8 cellular contexts compared by ENCODE assay signal in genomic region chr19:1651061-1651547, GRCh38. TPM values are rescaled to one million over a fixed set of nuclear protein-coding genes. Genes with fewer than 3 reads are reported as not detected.
DNase-seq lines count a peak whose midpoint lies in the region; ATAC-seq, FAIRE-seq and TF ChIP-seq lines count a peak whose summit lies in the region.

No MANE protein-coding gene starts in this region.

- dilution Hi-C loops in keratinocyte (cut with MboI; ENCODE audit: extremely low pct_ligation_motif_present, low sequenced_read_pairs): no loop called here

- no peaks in the 10 kb centered on the region for H3K9me3 ChIP-seq in keratinocyte (ENCODE audit: control insufficient read depth, low read depth, low read length)

- no peak for FAIRE-seq in keratinocyte (lab: Jason Lieb, UNC)

- H3K36me3 Mint-ChIP-seq in activated naive CD8-positive, alpha-beta T cell treated with anti-CD3 and anti-CD28 coated beads for 36 hours: peaks cover 8% of the 10 kb centered on the region

- peaks cover 4% of the 10 kb centered on the region for H3K4me1 ChIP-seq in keratinocyte (ENCODE audit: control insufficient read depth, extremely low read depth, insufficient read depth, low read length)

- peaks cover 34% of the 10 kb centered on the region for H3K79me2 ChIP-seq in keratinocyte (ENCODE audit: control insufficient read depth, insufficient read depth, low read length)

- H3K4me1 Mint-ChIP-seq in activated naive CD8-positive, alpha-beta T cell treated with anti-CD3 and anti-CD28 coated beads for 36 hours: peaks cover 23% of the 10 kb centered on the region

- H2AFZ ChIP-seq in keratinocyte (ENCODE audit: control insufficient read depth, low read length): no peak overlapping the region

- H3K27ac Mint-ChIP-seq in activated naive CD8-positive, alpha-beta T cell treated with anti-CD3 and anti-CD28 coated beads for 36 hours: peak overlapping the region; percentile 95

- intact Hi-C loops in posterior vena cava (cut with DNase I): loop anchor here in 1 of 2 donors (10.0 kb wide), 1 partner anchor 106 kb away; no protein-coding TSS in a partner anchor

- H3K9ac ChIP-seq in keratinocyte (ENCODE audit: control insufficient read depth, extremely low read depth, insufficient read depth, low read length): peak overlapping the region; percentile 76

- peak; percentile 63 for DNase-seq in RPMI8226
- peak; percentile 82 for DNase-seq in activated naive CD8-positive, alpha-beta T cell treated with anti-CD3 and anti-CD28 coated beads for 36 hours
- DNase-seq in keratinocyte (ENCODE audit: low read depth, low spot score): no peak
- DNase-seq in stimulated activated CD4-positive, alpha-beta T cell treated with anti-CD3 and anti-CD28 coated beads, TNF-alpha, amount 100 ng/mL, for 4 hours (ENCODE audit: low read depth in 3 of 3): peak; percentile 46 to 50 (median 50)
- DNase-seq in posterior vena cava (ENCODE audit: low spot score): no peak
- no peak for DNase-seq in NCI-H1436 treated with DMSO at 0.1 percent for 48 hours (lab: John Stamatoyannopoulos, UW)

- no peaks in the 10 kb centered on the region for H3K27me3 Mint-ChIP-seq in activated naive CD8-positive, alpha-beta T cell treated with anti-CD3 and anti-CD28 coated beads for 36 hours

- H3K36me3 ChIP-seq in keratinocyte (ENCODE audit: control insufficient read depth in 2 of 2, extremely low read depth in 1 of 2, insufficient read depth in 2 of 2, low read length in 2 of 2): peaks cover 12 to 18% of the 10 kb centered on the region in 2 experiments

- H3K9me3 Mint-ChIP-seq in activated naive CD8-positive, alpha-beta T cell treated with anti-CD3 and anti-CD28 coated beads for 36 hours: no peaks in the 10 kb centered on the region

- H3K27ac ChIP-seq in keratinocyte (ENCODE audit: control insufficient read depth, insufficient read depth, low read length): peak overlapping the region; percentile 43

- peak overlapping the region; percentile 79 for H3K4me2 ChIP-seq in keratinocyte (ENCODE audit: control insufficient read depth, extremely low read depth, insufficient read depth, low read depth, low read length)

- H3K4me3 Mint-ChIP-seq in activated naive CD8-positive, alpha-beta T cell treated with anti-CD3 and anti-CD28 coated beads for 36 hours: peak overlapping the region; percentile 88

- TF ChIP-seq CTCF in GM12875 (IDR thresholded peaks at IDR 0.05; ENCODE audit: borderline replicate concordance, insufficient read depth, low read depth, low read length) (no peak), keratinocyte (optimal IDR thresholded peaks at IDR 0.05 in 1 of 3, IDR thresholded peaks at IDR 0.05 in 1 of 3, conservative IDR thresholded peaks at IDR 0.05 in 1 of 3; ENCODE audit: extremely low read depth in 1 of 3, insufficient read depth in 2 of 3, low read length in 3 of 3) (no peak)

- H4K20me1 ChIP-seq in keratinocyte (ENCODE audit: control insufficient read depth, extremely low read depth, insufficient read depth, low read length): no peaks in the 10 kb centered on the region

- H3K4me3 ChIP-seq in GM12875 (ENCODE audit: low read depth, low read length) (peak overlapping the region; percentile 93), keratinocyte (ENCODE audit: control insufficient read depth in 2 of 3, extremely low read depth in 1 of 3, insufficient read depth in 2 of 3, low read depth in 1 of 3, low read length in 3 of 3) (peak overlapping the region; percentile 60 to 77 (median 75))

- no peak for ATAC-seq in HG03469 (IDR thresholded peaks at IDR 0.05; ENCODE audit: unreplicated experiment)

- H3K27me3 ChIP-seq in keratinocyte (ENCODE audit: control insufficient read depth, extremely low read depth, insufficient read depth, low read length): no peaks in the 10 kb centered on the region

- H3K9me1 ChIP-seq in keratinocyte (ENCODE audit: control insufficient read depth, extremely low read depth, insufficient read depth, low read length): no peaks in the 10 kb centered on the region

RNA-seq across cellular contexts. Expression of gene TCF3, which starts 1.3 kb away (rescaled TPM):
- 100 to 1,000 TPM; 106 TPM for total RNA-seq in activated naive CD8-positive, alpha-beta T cell treated with anti-CD3 and anti-CD28 coated beads for 36 hours
- 40.0 to 59.0 TPM (median 44.4 TPM) in 3 replicates for polyA plus RNA-seq in keratinocyte
- polyA plus RNA-seq in keratinocyte (2011; ENCODE audit: low read depth): 63.3 TPM
- 32.9 and 98.1 TPM in 2 replicates for polyA plus RNA-seq in keratinocyte (2011; cell fraction: cytosol; rRNA removed)
- polyA plus RNA-seq in keratinocyte (2011; cell fraction: nucleus; rRNA removed): 60.2 and 79.7 TPM in 2 replicates
- 35.5 and 85.2 TPM in 2 replicates for polyA plus RNA-seq in keratinocyte (2012; ENCODE audit: low replicate concordance)
- polyA minus RNA-seq in keratinocyte: 23.6 to 54.3 TPM (median 31.8 TPM) in 3 replicates
- polyA minus RNA-seq in keratinocyte (2011; cell fraction: cytosol; rRNA and poly(A)+ RNA removed): 161 TPM
- polyA minus RNA-seq in keratinocyte (2011; cell fraction: nucleus; rRNA and poly(A)+ RNA removed): 40.1 and 47.3 TPM in 2 replicates
- 10 to 100 TPM; 26.2 to 36.4 TPM for total RNA-seq in posterior vena cava

RNA-seq across cellular contexts. Expression of gene UQCR11, which starts 45.8 kb away (rescaled TPM):
- 100 to 1,000 TPM; 229 to 244 TPM for total RNA-seq in activated naive CD8-positive, alpha-beta T cell treated with anti-CD3 and anti-CD28 coated beads for 36 hours
- polyA plus RNA-seq in keratinocyte: 136 to 468 TPM (median 327 TPM) in 3 replicates
- 107 TPM for polyA plus RNA-seq in keratinocyte (2011; ENCODE audit: low read depth)
- 146 and 279 TPM in 2 replicates for polyA plus RNA-seq in keratinocyte (2011; cell fraction: cytosol; rRNA removed)
- 57.5 and 79.4 TPM in 2 replicates for polyA plus RNA-seq in keratinocyte (2011; cell fraction: nucleus; rRNA removed)
- polyA plus RNA-seq in keratinocyte (2012; ENCODE audit: low replicate concordance): 199 and 273 TPM in 2 replicates
- 22.0 to 29.1 TPM (median 25.4 TPM) in 3 replicates for polyA minus RNA-seq in keratinocyte
- polyA minus RNA-seq in keratinocyte (2011; cell fraction: cytosol; rRNA and poly(A)+ RNA removed): 57.4 TPM
- polyA minus RNA-seq in keratinocyte (2011; cell fraction: nucleus; rRNA and poly(A)+ RNA removed): 14.8 and 16.8 TPM in 2 replicates
- total RNA-seq in posterior vena cava: 100 to 1,000 TPM; 197 to 252 TPM

RNA-seq across cellular contexts. Expression of gene MBD3, which starts 58.4 kb away (rescaled TPM):
- total RNA-seq in activated naive CD8-positive, alpha-beta T cell treated with anti-CD3 and anti-CD28 coated beads for 36 hours: 100 to 1,000 TPM; 111 to 117 TPM
- polyA plus RNA-seq in keratinocyte: 16.6 to 27.4 TPM (median 21.9 TPM) in 3 replicates
- polyA plus RNA-seq in keratinocyte (2011; ENCODE audit: low read depth): 6.5 TPM
- 14.2 and 35.0 TPM in 2 replicates for polyA plus RNA-seq in keratinocyte (2011; cell fraction: cytosol; rRNA removed)
- polyA plus RNA-seq in keratinocyte (2011; cell fraction: nucleus; rRNA removed): 39.6 and 62.3 TPM in 2 replicates
- polyA plus RNA-seq in keratinocyte (2012; ENCODE audit: low replicate concordance): 23.8 and 42.8 TPM in 2 replicates
- 25.1 to 33.3 TPM (median 28.8 TPM) in 3 replicates for polyA minus RNA-seq in keratinocyte
- 57.6 TPM for polyA minus RNA-seq in keratinocyte (2011; cell fraction: cytosol; rRNA and poly(A)+ RNA removed)
- polyA minus RNA-seq in keratinocyte (2011; cell fraction: nucleus; rRNA and poly(A)+ RNA removed): 27.7 and 31.1 TPM in 2 replicates
- total RNA-seq in posterior vena cava: 10 to 100 TPM; 44.2 to 53.6 TPM

Comparison
In these comparisons a context has a peak if more than half of its experiments do, and no peak if none do; other contexts are left out.
1. DNase-seq: peak in RPMI8226 (single experiment), activated naive CD8-positive, alpha-beta T cell treated with anti-CD3 and anti-CD28 coated beads for 36 hours (single experiment) and stimulated activated CD4-positive, alpha-beta T cell treated with anti-CD3 and anti-CD28 coated beads, TNF-alpha, amount 100 ng/mL, for 4 hours (3 of 3); none in keratinocyte (single experiment), posterior vena cava (single experiment) and NCI-H1436 treated with DMSO at 0.1 percent for 48 hours (single experiment).